In the genomic region with DNA sequence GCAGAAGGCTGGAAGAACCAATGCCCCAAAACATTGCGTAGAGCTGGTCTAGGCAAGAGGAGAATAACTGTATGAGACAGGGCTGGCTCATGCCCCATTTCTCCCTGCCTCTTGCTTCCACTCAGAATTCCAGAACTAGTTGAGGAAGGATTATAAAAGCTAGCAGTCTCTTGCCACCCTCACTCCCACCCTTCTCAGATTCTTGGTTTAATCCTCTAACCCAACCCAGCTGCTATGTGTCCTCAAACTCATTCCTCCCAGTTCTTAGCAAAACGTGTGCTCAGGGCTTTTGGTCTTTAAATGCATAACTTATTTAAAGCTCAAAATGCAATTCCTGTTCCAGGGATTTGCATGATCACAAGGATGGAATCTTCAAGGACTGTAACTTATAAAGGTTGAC, we compare ENCODE assay signal across 16 cellular contexts.
DNase-seq lines count a peak whose midpoint lies in the region; ATAC-seq and TF ChIP-seq lines count a peak whose summit lies in the region.
"Had no signal": no experiment of that assay in that cellular context is flagged by ENCODE, and none has a peak within 500 bp of the region (broad histone marks: within the 10 kb centered on the region; RNA-seq: fewer than 3 reads in every experiment).

No MANE protein-coding gene starts in this region.

- WGBS in mesenchymal stem cell = 77% methylated on average over 2 of the region's 2 CpGs

- no peak overlapping the region for H2BK120ac ChIP-seq in mesenchymal stem cell (ENCODE audit: low read depth, low read length)

- no peaks in the 10 kb centered on the region for H3K9me3 ChIP-seq in SJCRH30 (replicated peaks)
- H3K9me3 ChIP-seq in mesenchymal stem cell (ENCODE audit: control insufficient read depth, low read length) = peaks cover 4% of the 10 kb centered on the region
- H3K9me3 ChIP-seq in subcutaneous abdominal adipose tissue (ENCODE audit: control insufficient read depth in 5 of 5, low read length in 5 of 5) = peaks cover 0 to 7% (median 4%) of the 10 kb centered on the region in 5 donors

- no peak overlapping the region for H3K18ac ChIP-seq in mesenchymal stem cell (ENCODE audit: low read depth in 1 of 2, low read length in 2 of 2)

- no peak overlapping the region for H4K8ac ChIP-seq in mesenchymal stem cell (ENCODE audit: low read length)

- no peak overlapping the region for H3K14ac ChIP-seq in mesenchymal stem cell (ENCODE audit: low read length in 2 of 2)

- H4K91ac ChIP-seq in mesenchymal stem cell (ENCODE audit: low read length) = no peak overlapping the region

- DNase-seq in AG10803 (ENCODE audit: low read depth) (peak; percentile 6), SJCRH30 (peak; percentile 51 to 76), mesenchymal stem cell (no peak), SIG-M5 (lab: John Stamatoyannopoulos, UW) (no peak), AG08395 (ENCODE audit: low spot score) (no peak), T-helper 2 cell (no peak)
- DNase-seq: ACHN; Caco-2; CD8-positive, alpha-beta memory T cell; DND-41; GDM1; H7; IMR-90 had no signal

- ATAC-seq in HG02798 (IDR thresholded peaks at IDR 0.05; ENCODE audit: poor library complexity, unreplicated experiment) = no peak
- ATAC-seq: GM23338 had no signal

- TF ChIP-seq CTCF in AG10803 (conservative IDR thresholded peaks at IDR 0.05; ENCODE audit: low read length) = no peak

- no peak overlapping the region for H2BK15ac ChIP-seq in mesenchymal stem cell (ENCODE audit: low read depth, poor library complexity, severe bottlenecking)

- H3K36me3 ChIP-seq in SJCRH30 (no peaks in the 10 kb centered on the region), mesenchymal stem cell (ENCODE audit: control insufficient read depth in 1 of 2, insufficient read depth in 2 of 2, low read depth in 1 of 2, low read length in 2 of 2) (no peaks in the 10 kb centered on the region), subcutaneous abdominal adipose tissue (ENCODE audit: control insufficient read depth in 5 of 5, insufficient read depth in 5 of 5, low read length in 5 of 5) (no peaks in the 10 kb centered on the region)

- H3K4me2 ChIP-seq in mesenchymal stem cell (ENCODE audit: low read length, poor library complexity, severe bottlenecking) = no peak overlapping the region
- H3K4me2 ChIP-seq: GM23338 had no signal

- no peak overlapping the region for H3K23ac ChIP-seq in mesenchymal stem cell (ENCODE audit: low read length in 2 of 2)

- no peak overlapping the region for H3K4me3 ChIP-seq in AG10803 (ENCODE audit: low read length)
- H3K4me3 ChIP-seq in SJCRH30 = no peak overlapping the region
- no peak overlapping the region for H3K4me3 ChIP-seq in mesenchymal stem cell (ENCODE audit: insufficient read depth in 1 of 2, low read depth in 1 of 2, low read length in 2 of 2)
- H3K4me3 ChIP-seq in subcutaneous abdominal adipose tissue (ENCODE audit: low read depth in 1 of 5, low read length in 5 of 5) = no peak overlapping the region
- H3K4me3 ChIP-seq: GM23338 had no signal

- H2BK5ac ChIP-seq in mesenchymal stem cell (ENCODE audit: low read depth, low read length, poor library complexity, severe bottlenecking) = no peak overlapping the region

- no peak overlapping the region for H3K4ac ChIP-seq in mesenchymal stem cell (ENCODE audit: low read depth in 1 of 2, low read length in 2 of 2)

- no peaks in the 10 kb centered on the region for H3K79me1 ChIP-seq in mesenchymal stem cell (replicated peaks; ENCODE audit: low read length, poor library complexity, severe bottlenecking)

- H3K4me1 ChIP-seq in SJCRH30 (peaks cover 20% of the 10 kb centered on the region), mesenchymal stem cell (ENCODE audit: control insufficient read depth, insufficient read depth, low read depth, low read length) (peaks cover 2% of the 10 kb centered on the region), subcutaneous abdominal adipose tissue (ENCODE audit: control insufficient read depth in 5 of 5, insufficient read depth in 5 of 5, low read length in 5 of 5) (peaks cover 0 to 64% (median 44%) of the 10 kb centered on the region in 5 donors)
- H3K4me1 ChIP-seq: Caco-2 had no signal

- H2AFZ ChIP-seq in mesenchymal stem cell (ENCODE audit: low read depth, low read length) = no peak overlapping the region
- H2AFZ ChIP-seq: GM23338 had no signal

- H3K27me3 ChIP-seq in SJCRH30 (no peaks in the 10 kb centered on the region), mesenchymal stem cell (ENCODE audit: control insufficient read depth in 1 of 2, insufficient read depth in 1 of 2, low read length in 2 of 2) (no peaks in the 10 kb centered on the region), subcutaneous abdominal adipose tissue (ENCODE audit: control insufficient read depth in 5 of 5, insufficient read depth in 4 of 5, low read length in 5 of 5) (no peaks in the 10 kb centered on the region)

- H3K27ac ChIP-seq in SJCRH30 = peak overlapping the region; percentile 14; the same call in 1 of the 2 replicates
- no peak overlapping the region for H3K27ac ChIP-seq in mesenchymal stem cell (ENCODE audit: low read length, poor library complexity, severe bottlenecking)
- H3K27ac ChIP-seq in subcutaneous abdominal adipose tissue (ENCODE audit: low read depth, low read length) = peak overlapping the region; percentile 71

- H2BK12ac ChIP-seq in mesenchymal stem cell (ENCODE audit: low read length in 2 of 2) = no peak overlapping the region

- H2AK5ac ChIP-seq in mesenchymal stem cell (ENCODE audit: low read length, severe bottlenecking) = peak overlapping the region; percentile 51

- H3K9ac ChIP-seq in mesenchymal stem cell (ENCODE audit: low read length) = no peak overlapping the region
- H3K9ac ChIP-seq in subcutaneous abdominal adipose tissue (ENCODE audit: low read length in 5 of 5) = peak overlapping the region in 1 of 5 donors; percentile 13

Comparison
In these comparisons a context has a peak if more than half of its experiments do, and no peak if none do; other contexts are left out.
1. DNase-seq: peak in AG10803 (single experiment) and SJCRH30 (2 of 2); none in mesenchymal stem cell (single experiment), SIG-M5 (single experiment), AG08395 (single experiment) and T-helper 2 cell (0 of 5).